ENCODE assay signal across 9 cellular contexts in the genomic region with DNA sequence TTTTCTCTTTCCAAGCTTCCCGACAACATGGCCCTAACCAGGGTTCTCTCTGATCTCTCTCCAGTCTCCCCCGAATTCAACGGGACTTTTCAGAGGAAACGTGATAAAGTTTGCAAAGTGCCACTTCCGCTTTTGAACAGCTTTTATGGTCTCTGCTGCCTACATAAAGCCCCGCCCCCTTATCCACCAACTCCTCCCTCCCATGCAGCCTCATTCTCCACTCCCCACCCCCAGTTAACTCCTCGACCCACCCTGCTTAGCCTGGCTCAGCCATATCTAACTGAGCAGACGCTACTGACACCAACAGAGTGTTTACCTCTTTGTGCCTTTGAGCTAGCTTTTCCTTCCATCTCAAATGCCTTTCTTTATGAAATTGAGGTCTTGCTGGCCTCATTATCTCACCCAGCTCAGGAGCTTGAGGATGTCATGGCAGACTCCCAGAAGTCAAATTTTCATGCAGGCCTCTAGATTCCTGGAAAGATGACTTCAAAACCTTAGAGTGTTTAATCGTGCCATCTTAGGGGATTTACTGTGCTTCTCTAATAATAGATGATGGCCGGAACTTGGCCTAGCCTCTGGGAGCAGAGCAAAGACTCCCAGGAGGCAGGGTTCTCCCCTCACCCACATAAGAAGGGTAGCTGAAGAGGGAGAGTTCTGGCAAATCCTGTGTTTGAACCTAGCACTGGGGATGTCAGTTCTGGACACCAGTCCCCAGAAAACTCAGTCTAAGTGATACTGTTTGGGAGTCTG.
DNase-seq lines count a peak whose midpoint lies in the region; ATAC-seq and TF ChIP-seq lines count a peak whose summit lies in the region.
"Had no signal": no experiment of that assay in that cellular context is flagged by ENCODE, and none has a peak within 500 bp of the region (broad histone marks: within the 10 kb centered on the region; RNA-seq: fewer than 3 reads in every experiment).

No MANE protein-coding gene starts in this region.

- peak; percentile 54 for ATAC-seq in GM19035 (IDR thresholded peaks at IDR 0.05; ENCODE audit: unreplicated experiment)
- ATAC-seq in GM18858 (IDR thresholded peaks at IDR 0.05; ENCODE audit: unreplicated experiment), result no peak

- 60 to 69% (median 64%) methylated on average over 10 of the region's 10 CpGs for WGBS in ovary, 3 donors

- H3K4me3 Mint-ChIP-seq in endothelial cell (ENCODE audit: unreplicated experiment), result no peak overlapping the region

- H3K36me3 ChIP-seq in ovary, result no peaks in the 10 kb centered on the region
- H3K36me3 ChIP-seq: HAP-1 had no signal

- TF ChIP-seq EP300 in ovary (IDR thresholded peaks at IDR 0.05), result no peak

- H3K27me3 ChIP-seq in HL-60 (ENCODE audit: insufficient read depth, poor library complexity, severe bottlenecking) (no peaks in the 10 kb centered on the region), ovary (no peaks in the 10 kb centered on the region)

- H3K27me3 Mint-ChIP-seq in endothelial cell (ENCODE audit: unreplicated experiment), result peaks cover 2% of the 10 kb centered on the region

- no peaks in the 10 kb centered on the region for H3K36me3 Mint-ChIP-seq in endothelial cell (ENCODE audit: low read depth, unreplicated experiment)

- H3K4me1 ChIP-seq in ovary (ENCODE audit: insufficient read depth), result peaks cover 3% of the 10 kb centered on the region
- H3K4me1 ChIP-seq: HAP-1 had no signal

- intact Hi-C loops in posterior cingulate gyrus (cut with DNase I), result no loop called here
- intact Hi-C loops in ovary (cut with DNase I), result no loop called here

- H3K4me1 Mint-ChIP-seq in endothelial cell (ENCODE audit: unreplicated experiment), result no peaks in the 10 kb centered on the region

- H3K27ac Mint-ChIP-seq in endothelial cell (ENCODE audit: unreplicated experiment), result no peak overlapping the region

- H3K4me3 ChIP-seq in HL-60 (replicated peaks; ENCODE audit: insufficient read depth, low read length) (no peak overlapping the region), ovary (no peak overlapping the region)
- H3K4me3 ChIP-seq: HAP-1 had no signal

- H3K27ac ChIP-seq in HL-60 (replicated peaks) (peak overlapping the region; percentile 40), ovary (no peak overlapping the region)

- DNase-seq in HL-60 (ENCODE audit: low read depth in 1 of 2, low spot score in 1 of 2) (peak; percentile 38 to 71), medulla oblongata (ENCODE audit: extremely low spot score) (peak; percentile 20), endothelial cell (ENCODE audit: low spot score) (no peak), posterior cingulate gyrus (no peak), ovary (no peak)
- peak; percentile 52 to 55 for DNase-seq in activated CD4-positive, alpha-beta T cell treated with anti-CD3 and anti-CD28 coated beads, Interleukin-2, amount 50 U/mL, for 4 hours

- no peak for TF ChIP-seq POLR2A in ovary (IDR thresholded peaks at IDR 0.05)

- TF ChIP-seq CTCF in HL-60 (IDR thresholded peaks at IDR 0.05; ENCODE audit: insufficient read depth, low read length) (no peak), endothelial cell (IDR thresholded peaks at IDR 0.05; ENCODE audit: unreplicated experiment) (no peak), ovary (IDR thresholded peaks at IDR 0.05) (no peak)

- no peaks in the 10 kb centered on the region for H3K9me3 Mint-ChIP-seq in endothelial cell (ENCODE audit: unreplicated experiment)

- H3K9me3 ChIP-seq in ovary, result no peaks in the 10 kb centered on the region
- H3K9me3 ChIP-seq: HAP-1 had no signal

Comparison
In these comparisons a context has a peak if more than half of its experiments do, and no peak if none do; other contexts are left out.
1. DNase-seq: peak in HL-60 (2 of 2), activated CD4-positive, alpha-beta T cell treated with anti-CD3 and anti-CD28 coated beads, Interleukin-2, amount 50 U/mL, for 4 hours (2 of 2) and medulla oblongata (single experiment); none in endothelial cell (single experiment), posterior cingulate gyrus (0 of 10) and ovary (0 of 5).